8 cellular contexts compared by ENCODE assay signal in the genomic region with DNA sequence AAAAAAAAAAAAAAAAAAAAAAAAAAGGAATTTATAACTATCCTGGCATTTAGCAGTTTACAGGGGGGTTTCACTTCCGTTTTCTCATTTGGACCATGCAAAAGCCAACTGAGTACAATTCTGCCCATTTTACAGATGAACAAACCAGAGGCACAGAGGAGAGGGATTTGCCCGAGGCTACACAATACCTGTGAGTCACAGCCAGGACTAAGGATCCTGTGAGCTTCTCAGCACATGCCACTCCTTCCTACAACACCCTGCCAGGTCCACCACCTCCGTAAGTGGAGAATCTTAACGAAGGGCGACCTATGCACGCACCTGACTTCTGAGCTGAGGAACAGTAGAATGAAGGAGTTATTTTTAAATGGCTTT.
DNase-seq lines count a peak whose midpoint lies in the region; ATAC-seq and TF ChIP-seq lines count a peak whose summit lies in the region.

No MANE protein-coding gene starts in this region.

- intact Hi-C loops in left colon (cut with DNase I, micrococcal nuclease): no loop called here

- H3K9me3 ChIP-seq in SK-N-SH: no peaks in the 10 kb centered on the region
- H3K9me3 ChIP-seq in adipocyte (ENCODE audit: control insufficient read depth, low read length): no peaks in the 10 kb centered on the region

- CTCF ChIA-PET in SK-N-SH (lab: Yijun Ruan, JAX): no interaction called here

- ATAC-seq in SK-N-SH treated with all-trans-retinoic acid at 6 μM for 48 hours (no peak), left colon (peak; percentile 74), HG03354 (IDR thresholded peaks at IDR 0.05; ENCODE audit: poor library complexity, severe bottlenecking, unreplicated experiment) (no peak), GM18858 (IDR thresholded peaks at IDR 0.05; ENCODE audit: unreplicated experiment) (no peak)

- peak overlapping the region; percentile 71; the same call in 1 of the 2 replicates for H3K4me2 ChIP-seq in SK-N-SH

- peaks cover 0 to 7% of the 10 kb centered on the region in 2 experiments; a peak in 1 of 4 replicates for H3K4me1 ChIP-seq in SK-N-SH (ENCODE audit: control insufficient read depth in 1 of 2, insufficient read depth in 2 of 2, low read depth in 1 of 2, low read length in 1 of 2)
- H3K4me1 ChIP-seq in adipocyte (ENCODE audit: control insufficient read depth, insufficient read depth, low read length): peaks cover 11% of the 10 kb centered on the region

- TF ChIP-seq EP300 in SK-N-SH (IDR thresholded peaks at IDR 0.05; ENCODE audit: borderline replicate concordance in 1 of 2, low read depth in 1 of 2, low read length in 1 of 2): no peak

- no peak for TF ChIP-seq RAD21 in SK-N-SH (IDR thresholded peaks at IDR 0.05; ENCODE audit: low read length)

- no peak for TF ChIP-seq CTCF in SK-N-SH (IDR thresholded peaks at IDR 0.05)

- peaks cover 8% of the 10 kb centered on the region; the same call in 1 of the 2 replicates for H3K27me3 ChIP-seq in SK-N-SH (ENCODE audit: insufficient read depth)
- peaks cover 14% of the 10 kb centered on the region for H3K27me3 ChIP-seq in adipocyte (replicated peaks; ENCODE audit: control insufficient read depth, insufficient read depth, low read length)

- H3K9me2 ChIP-seq in SK-N-SH: no peaks in the 10 kb centered on the region

- H3F3A ChIP-seq in SK-N-SH (replicated peaks; ENCODE audit: insufficient read depth): no peaks in the 10 kb centered on the region

- no peaks in the 10 kb centered on the region for H3K36me3 ChIP-seq in SK-N-SH (replicated peaks in 1 of 2; ENCODE audit: control insufficient read depth in 1 of 2, insufficient read depth in 2 of 2, low read length in 1 of 2)
- no peaks in the 10 kb centered on the region for H3K36me3 ChIP-seq in adipocyte (ENCODE audit: control insufficient read depth, insufficient read depth, low read length, severe bottlenecking)

- H3K9ac ChIP-seq in SK-N-SH (no peak overlapping the region), adipocyte (ENCODE audit: low read length) (peak overlapping the region; percentile 76)

- whole genome bisulfite sequencing in SK-N-SH (ENCODE audit: low lambda C conversion rate): 61% methylated on average over 6 of the region's 6 CpGs

- H4K20me1 ChIP-seq in SK-N-SH (ENCODE audit: insufficient read depth): no peaks in the 10 kb centered on the region

- H3K79me2 ChIP-seq in SK-N-SH (ENCODE audit: insufficient read depth): no peaks in the 10 kb centered on the region

- H3K27ac ChIP-seq in SK-N-SH (ENCODE audit: low read depth in 2 of 2, low read length in 1 of 2) (peak overlapping the region in 1 of 2 experiments; percentile 68; a peak in 2 of 4 replicates), substantia nigra (ENCODE audit: low read depth, low read length, poor library complexity, severe bottlenecking) (peak overlapping the region; percentile 66)

- H2AFZ ChIP-seq in SK-N-SH (ENCODE audit: low read depth): peak overlapping the region; percentile 93

- DNase-seq in SK-N-SH: no peak
- no peak for DNase-seq in adipocyte (ENCODE audit: low read depth)
- no peak for DNase-seq in left colon
- DNase-seq in substantia nigra (lab: John Stamatoyannopoulos, UW): no peak
- DNase-seq in activated CD4-positive, alpha-beta T cell treated with anti-CD3 and anti-CD28 coated beads for 4 hours: no peak

- POLR2A ChIA-PET in SK-N-SH (lab: Yijun Ruan, JAX): interaction anchor here (2.0 kb wide), 1 partner anchor 75 kb away, joined by 9 read pairs; the partner anchor contains the start of gene USP9X

- H3K4me3 ChIP-seq in SK-N-SH (ENCODE audit: low read depth in 2 of 2, low read length in 1 of 2) (no peak overlapping the region), adipocyte (ENCODE audit: low read length) (peak overlapping the region; percentile 60)

TF ChIP-seq in SK-N-SH, 30 proteins besides CTCF, POLR2A, EP300 and RAD21 (continues in another document):
- no peak for TF ChIP-seq NRF1 (IDR thresholded peaks at IDR 0.05; ENCODE audit: low read depth, low read length)
- TF ChIP-seq, protein P1, sequence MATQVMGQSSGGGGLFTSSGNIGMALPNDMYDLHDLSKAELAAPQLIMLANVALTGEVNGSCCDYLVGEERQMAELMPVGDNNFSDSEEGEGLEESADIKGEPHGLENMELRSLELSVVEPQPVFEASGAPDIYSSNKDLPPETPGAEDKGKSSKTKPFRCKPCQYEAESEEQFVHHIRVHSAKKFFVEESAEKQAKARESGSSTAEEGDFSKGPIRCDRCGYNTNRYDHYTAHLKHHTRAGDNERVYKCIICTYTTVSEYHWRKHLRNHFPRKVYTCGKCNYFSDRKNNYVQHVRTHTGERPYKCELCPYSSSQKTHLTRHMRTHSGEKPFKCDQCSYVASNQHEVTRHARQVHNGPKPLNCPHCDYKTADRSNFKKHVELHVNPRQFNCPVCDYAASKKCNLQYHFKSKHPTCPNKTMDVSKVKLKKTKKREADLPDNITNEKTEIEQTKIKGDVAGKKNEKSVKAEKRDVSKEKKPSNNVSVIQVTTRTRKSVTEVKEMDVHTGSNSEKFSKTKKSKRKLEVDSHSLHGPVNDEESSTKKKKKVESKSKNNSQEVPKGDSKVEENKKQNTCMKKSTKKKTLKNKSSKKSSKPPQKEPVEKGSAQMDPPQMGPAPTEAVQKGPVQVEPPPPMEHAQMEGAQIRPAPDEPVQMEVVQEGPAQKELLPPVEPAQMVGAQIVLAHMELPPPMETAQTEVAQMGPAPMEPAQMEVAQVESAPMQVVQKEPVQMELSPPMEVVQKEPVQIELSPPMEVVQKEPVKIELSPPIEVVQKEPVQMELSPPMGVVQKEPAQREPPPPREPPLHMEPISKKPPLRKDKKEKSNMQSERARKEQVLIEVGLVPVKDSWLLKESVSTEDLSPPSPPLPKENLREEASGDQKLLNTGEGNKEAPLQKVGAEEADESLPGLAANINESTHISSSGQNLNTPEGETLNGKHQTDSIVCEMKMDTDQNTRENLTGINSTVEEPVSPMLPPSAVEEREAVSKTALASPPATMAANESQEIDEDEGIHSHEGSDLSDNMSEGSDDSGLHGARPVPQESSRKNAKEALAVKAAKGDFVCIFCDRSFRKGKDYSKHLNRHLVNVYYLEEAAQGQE (IDR thresholded peaks at IDR 0.05; ENCODE audit: low read depth, low read length): no peak
- TF ChIP-seq RXRA (IDR thresholded peaks at IDR 0.05; ENCODE audit: borderline replicate concordance, low read depth): no peak
- no peak for TF ChIP-seq TEAD4 (IDR thresholded peaks at IDR 0.05; ENCODE audit: borderline replicate concordance, insufficient read depth)
- no peak for TF ChIP-seq USF2 (IDR thresholded peaks at IDR 0.05; ENCODE audit: borderline replicate concordance, low read depth, low read length)
- no peak for TF ChIP-seq EZH2phosphoT487 (IDR thresholded peaks at IDR 0.05; ENCODE audit: borderline replicate concordance, low read depth)

TF ChIP-seq in SK-N-SH treated with all-trans-retinoic acid at 6 μM for 48 hours, 23 proteins besides CTCF, POLR2A, EP300 and RAD21:
- TF ChIP-seq GLIS3 (CRISPR knock-in tag; IDR thresholded peaks at IDR 0.05) (no peak), ARNTL (CRISPR knock-in tag; IDR thresholded peaks at IDR 0.05; ENCODE audit: borderline replicate concordance, low read depth) (no peak), CSDC2 (CRISPR knock-in tag; IDR thresholded peaks at IDR 0.05) (no peak), ZFP3 (CRISPR knock-in tag; IDR thresholded peaks at IDR 0.05) (no peak), PPARA (CRISPR knock-in tag; IDR thresholded peaks at IDR 0.05; ENCODE audit: borderline replicate concordance) (no peak), BACH2 (CRISPR knock-in tag; IDR thresholded peaks at IDR 0.05; ENCODE audit: borderline replicate concordance) (no peak), ZFP30 (CRISPR knock-in tag; IDR thresholded peaks at IDR 0.05) (no peak)
